1 cellular context compared by ENCODE assay signal in genomic region chr7:149625339-149625946, GRCh38.
TF ChIP-seq lines count a peak whose summit lies in the region.

No MANE protein-coding gene starts in this region.

TF ChIP-seq in HEK293, 187 proteins besides CTCF, POLR2A, EP300 and RAD21 (continued from another document):
- TF ChIP-seq ZNF707 (tag by site-specific recombination; IDR thresholded peaks at IDR 0.05) (no peak), ZBTB10 (tag by site-specific recombination; IDR thresholded peaks at IDR 0.05) (peak; percentile 30; the same call in 1 of the 2 replicates), ZNF610 (tag by site-specific recombination; IDR thresholded peaks at IDR 0.05; ENCODE audit: borderline replicate concordance) (no peak), KLF7 (tag by site-specific recombination; IDR thresholded peaks at IDR 0.05; ENCODE audit: borderline replicate concordance) (no peak), KLF10 (tag by site-specific recombination; IDR thresholded peaks at IDR 0.05) (peak; percentile 9; the same call in 1 of the 2 replicates), ZNF19 (tag by site-specific recombination; IDR thresholded peaks at IDR 0.05; ENCODE audit: low read depth) (no peak), ZNF335 (tag by site-specific recombination; conservative IDR thresholded peaks at IDR 0.05) (no peak; the same call in 1 of the 2 replicates), MYNN (tag by site-specific recombination; IDR thresholded peaks at IDR 0.05; ENCODE audit: borderline replicate concordance) (peak; percentile 75), ZNF214 (tag by site-specific recombination; IDR thresholded peaks at IDR 0.05; ENCODE audit: borderline replicate concordance) (no peak), ZSCAN4 (tag by site-specific recombination; IDR thresholded peaks at IDR 0.05) (no peak), ZNF501 (tag by site-specific recombination; IDR thresholded peaks at IDR 0.05) (no peak; the same call in 1 of the 2 replicates), ZNF398 (tag by site-specific recombination; IDR thresholded peaks at IDR 0.05) (no peak), EGR2 (tag by site-specific recombination; IDR thresholded peaks at IDR 0.05; ENCODE audit: low read depth) (peak; percentile 60), ATF2 (tag by site-specific recombination; IDR thresholded peaks at IDR 0.05; ENCODE audit: low read depth) (peak; percentile 94), ZFP3 (tag by site-specific recombination; IDR thresholded peaks at IDR 0.05; ENCODE audit: low read depth) (no peak), ZNF701 (tag by site-specific recombination; IDR thresholded peaks at IDR 0.05) (no peak), ZNF626 (tag by site-specific recombination; IDR thresholded peaks at IDR 0.05) (no peak), KLF17 (tag by site-specific recombination; IDR thresholded peaks at IDR 0.05) (no peak), ZBTB26 (tag by site-specific recombination; optimal IDR thresholded peaks at IDR 0.05) (no peak), ZNF174 (tag by site-specific recombination; IDR thresholded peaks at IDR 0.05) (no peak), ZNF175 (tag by site-specific recombination; IDR thresholded peaks at IDR 0.05) (no peak), ZNF777 (tag by site-specific recombination; IDR thresholded peaks at IDR 0.05; ENCODE audit: borderline replicate concordance) (no peak), AEBP2 (tag by site-specific recombination; IDR thresholded peaks at IDR 0.05; ENCODE audit: borderline replicate concordance) (no peak), ZBTB11 (tag by site-specific recombination; conservative IDR thresholded peaks at IDR 0.05; ENCODE audit: low read depth) (no peak)
